1 cellular context compared by ENCODE assay signal in genomic region chr4:1509366-1509765, GRCh38.
TF ChIP-seq lines count a peak whose summit lies in the region.

No MANE protein-coding gene starts in this region.

TF ChIP-seq in WTC11, 78 proteins besides CTCF, POLR2A, EP300 and RAD21 (continued from another document):
- TF ChIP-seq RORB (CRISPR knock-in tag; IDR thresholded peaks at IDR 0.05): no peak
- TF ChIP-seq, protein P1, sequence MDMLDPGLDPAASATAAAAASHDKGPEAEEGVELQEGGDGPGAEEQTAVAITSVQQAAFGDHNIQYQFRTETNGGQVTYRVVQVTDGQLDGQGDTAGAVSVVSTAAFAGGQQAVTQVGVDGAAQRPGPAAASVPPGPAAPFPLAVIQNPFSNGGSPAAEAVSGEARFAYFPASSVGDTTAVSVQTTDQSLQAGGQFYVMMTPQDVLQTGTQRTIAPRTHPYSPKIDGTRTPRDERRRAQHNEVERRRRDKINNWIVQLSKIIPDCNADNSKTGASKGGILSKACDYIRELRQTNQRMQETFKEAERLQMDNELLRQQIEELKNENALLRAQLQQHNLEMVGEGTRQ (CRISPR knock-in tag; IDR thresholded peaks at IDR 0.05): no peak
- TF ChIP-seq NFATC4 (CRISPR knock-in tag; IDR thresholded peaks at IDR 0.05): no peak
- no peak for TF ChIP-seq CREB1 (CRISPR knock-in tag; IDR thresholded peaks at IDR 0.05)
- TF ChIP-seq GRHL2 (CRISPR knock-in tag; IDR thresholded peaks at IDR 0.05; ENCODE audit: insufficient replicate concordance, severe bottlenecking): no peak
- TF ChIP-seq AFF4 (CRISPR knock-in tag; IDR thresholded peaks at IDR 0.05; ENCODE audit: borderline replicate concordance): no peak
- no peak for TF ChIP-seq ZNF263 (CRISPR knock-in tag; IDR thresholded peaks at IDR 0.05; ENCODE audit: low read depth)
- no peak for TF ChIP-seq E2F4 (CRISPR knock-in tag; IDR thresholded peaks at IDR 0.05; ENCODE audit: borderline replicate concordance, low read depth)
- TF ChIP-seq, protein P2, sequence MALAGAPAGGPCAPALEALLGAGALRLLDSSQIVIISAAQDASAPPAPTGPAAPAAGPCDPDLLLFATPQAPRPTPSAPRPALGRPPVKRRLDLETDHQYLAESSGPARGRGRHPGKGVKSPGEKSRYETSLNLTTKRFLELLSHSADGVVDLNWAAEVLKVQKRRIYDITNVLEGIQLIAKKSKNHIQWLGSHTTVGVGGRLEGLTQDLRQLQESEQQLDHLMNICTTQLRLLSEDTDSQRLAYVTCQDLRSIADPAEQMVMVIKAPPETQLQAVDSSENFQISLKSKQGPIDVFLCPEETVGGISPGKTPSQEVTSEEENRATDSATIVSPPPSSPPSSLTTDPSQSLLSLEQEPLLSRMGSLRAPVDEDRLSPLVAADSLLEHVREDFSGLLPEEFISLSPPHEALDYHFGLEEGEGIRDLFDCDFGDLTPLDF (CRISPR knock-in tag; IDR thresholded peaks at IDR 0.05): no peak
- TF ChIP-seq JUN (CRISPR knock-in tag; IDR thresholded peaks at IDR 0.05): no peak
- no peak for TF ChIP-seq ZNF532 (CRISPR knock-in tag; IDR thresholded peaks at IDR 0.05; ENCODE audit: borderline replicate concordance)
- TF ChIP-seq HMGXB4 (CRISPR knock-in tag; IDR thresholded peaks at IDR 0.05): no peak
